Comparison of ENCODE assay signal across 1 cellular context in the genomic region with DNA sequence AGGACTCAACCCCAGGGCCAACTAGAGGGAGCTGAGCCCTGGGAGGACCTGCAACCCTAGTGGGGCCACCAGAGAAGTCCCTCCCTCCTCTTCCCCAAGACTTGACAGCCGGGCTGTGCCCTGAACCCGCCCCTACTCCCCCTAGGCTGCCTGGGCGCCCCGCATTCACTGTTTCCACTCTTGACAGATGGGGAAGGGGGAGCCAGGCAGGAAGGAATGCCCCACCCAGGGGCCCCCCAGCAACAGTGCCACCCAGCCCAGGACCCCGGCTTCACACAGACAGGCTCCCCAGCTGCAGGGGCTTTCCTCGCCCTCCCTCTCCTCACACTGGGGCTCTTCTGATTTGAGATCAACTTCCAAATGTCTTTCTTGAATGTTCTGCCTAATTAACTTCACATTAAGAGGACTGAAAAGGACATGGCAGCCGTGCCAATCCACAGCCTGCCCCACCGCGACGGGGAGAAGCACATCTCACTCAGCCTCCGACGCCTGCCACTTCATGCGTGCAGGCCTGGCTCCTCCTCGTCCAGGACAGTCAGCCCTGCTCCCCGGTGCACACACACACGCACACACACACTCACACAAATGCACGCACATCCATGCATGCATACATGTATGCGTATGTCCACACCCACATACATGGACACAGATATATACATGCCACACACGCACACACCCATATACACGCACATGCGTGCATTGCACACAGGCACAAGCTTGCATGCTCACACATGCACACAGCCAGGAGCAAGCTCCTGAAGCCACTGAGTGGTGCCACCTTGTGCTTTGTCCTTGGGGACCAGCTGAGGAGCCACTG.
TF ChIP-seq lines count a peak whose summit lies in the region.

No MANE protein-coding gene starts in this region.

TF ChIP-seq in WTC11, 78 proteins besides CTCF, POLR2A, EP300 and RAD21 (continued from another document):
- TF ChIP-seq, protein P1, sequence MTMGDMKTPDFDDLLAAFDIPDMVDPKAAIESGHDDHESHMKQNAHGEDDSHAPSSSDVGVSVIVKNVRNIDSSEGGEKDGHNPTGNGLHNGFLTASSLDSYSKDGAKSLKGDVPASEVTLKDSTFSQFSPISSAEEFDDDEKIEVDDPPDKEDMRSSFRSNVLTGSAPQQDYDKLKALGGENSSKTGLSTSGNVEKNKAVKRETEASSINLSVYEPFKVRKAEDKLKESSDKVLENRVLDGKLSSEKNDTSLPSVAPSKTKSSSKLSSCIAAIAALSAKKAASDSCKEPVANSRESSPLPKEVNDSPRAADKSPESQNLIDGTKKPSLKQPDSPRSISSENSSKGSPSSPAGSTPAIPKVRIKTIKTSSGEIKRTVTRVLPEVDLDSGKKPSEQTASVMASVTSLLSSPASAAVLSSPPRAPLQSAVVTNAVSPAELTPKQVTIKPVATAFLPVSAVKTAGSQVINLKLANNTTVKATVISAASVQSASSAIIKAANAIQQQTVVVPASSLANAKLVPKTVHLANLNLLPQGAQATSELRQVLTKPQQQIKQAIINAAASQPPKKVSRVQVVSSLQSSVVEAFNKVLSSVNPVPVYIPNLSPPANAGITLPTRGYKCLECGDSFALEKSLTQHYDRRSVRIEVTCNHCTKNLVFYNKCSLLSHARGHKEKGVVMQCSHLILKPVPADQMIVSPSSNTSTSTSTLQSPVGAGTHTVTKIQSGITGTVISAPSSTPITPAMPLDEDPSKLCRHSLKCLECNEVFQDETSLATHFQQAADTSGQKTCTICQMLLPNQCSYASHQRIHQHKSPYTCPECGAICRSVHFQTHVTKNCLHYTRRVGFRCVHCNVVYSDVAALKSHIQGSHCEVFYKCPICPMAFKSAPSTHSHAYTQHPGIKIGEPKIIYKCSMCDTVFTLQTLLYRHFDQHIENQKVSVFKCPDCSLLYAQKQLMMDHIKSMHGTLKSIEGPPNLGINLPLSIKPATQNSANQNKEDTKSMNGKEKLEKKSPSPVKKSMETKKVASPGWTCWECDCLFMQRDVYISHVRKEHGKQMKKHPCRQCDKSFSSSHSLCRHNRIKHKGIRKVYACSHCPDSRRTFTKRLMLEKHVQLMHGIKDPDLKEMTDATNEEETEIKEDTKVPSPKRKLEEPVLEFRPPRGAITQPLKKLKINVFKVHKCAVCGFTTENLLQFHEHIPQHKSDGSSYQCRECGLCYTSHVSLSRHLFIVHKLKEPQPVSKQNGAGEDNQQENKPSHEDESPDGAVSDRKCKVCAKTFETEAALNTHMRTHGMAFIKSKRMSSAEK (CRISPR knock-in tag; IDR thresholded peaks at IDR 0.05; ENCODE audit: borderline replicate concordance), result no peak
